Comparison of ENCODE assay signal across 18 cellular contexts in the genomic region with DNA sequence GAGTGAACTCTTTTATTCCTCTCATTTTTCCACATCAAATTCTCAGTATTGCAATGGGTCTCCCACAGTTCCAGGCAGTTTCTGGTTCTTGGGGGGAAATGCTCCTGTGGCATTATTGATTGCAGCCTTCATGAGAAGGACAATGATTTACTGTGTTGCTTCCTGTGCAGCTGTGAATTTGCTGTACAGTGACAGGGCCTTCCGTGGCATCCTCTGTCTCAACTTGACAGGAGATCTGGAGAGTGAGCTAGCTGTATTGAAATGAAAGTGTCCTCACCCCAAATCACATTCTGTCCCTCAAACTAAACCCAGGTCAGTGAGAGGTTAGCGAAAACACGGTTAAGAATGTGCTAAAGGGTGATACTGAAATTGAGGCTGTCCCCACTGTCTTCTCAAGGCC.
DNase-seq lines count a peak whose midpoint lies in the region; ATAC-seq and TF ChIP-seq lines count a peak whose summit lies in the region.
"Had no signal": no experiment of that assay in that cellular context is flagged by ENCODE, and none has a peak within 500 bp of the region (broad histone marks: within the 10 kb centered on the region; RNA-seq: fewer than 3 reads in every experiment).

No MANE protein-coding gene starts in this region.

- H3K27ac ChIP-seq in angular gyrus (ENCODE audit: low read depth, low read length), result peak overlapping the region; percentile 81
- H3K27ac ChIP-seq: left ventricle myocardium inferior, right atrium auricular region, uterus, VCaP had no signal

- intact Hi-C loops in posterior vena cava (cut with DNase I), result no loop called here

- no peak for TF ChIP-seq CTCF in GM12865 (IDR thresholded peaks at IDR 0.05; ENCODE audit: insufficient read depth, low read depth, low read length, missing control alignments)

- no peak overlapping the region for H3K4me3 ChIP-seq in GM12865 (ENCODE audit: low read depth, low read length)
- H3K4me3 ChIP-seq: HAP-1, left ventricle myocardium inferior, right atrium auricular region, uterus had no signal

- ATAC-seq in GM19463 (IDR thresholded peaks at IDR 0.05; ENCODE audit: unreplicated experiment) (peak; percentile 24), HG03135 (IDR thresholded peaks at IDR 0.05; ENCODE audit: unreplicated experiment) (peak; percentile 43), GM19324 (IDR thresholded peaks at IDR 0.05; ENCODE audit: low FRiP score, unreplicated experiment) (no peak)

- DNase-seq in GM12865 (ENCODE audit: low read depth) (peak; percentile 34), NCI-H2196 treated with DMSO at 0.1 percent for 48 hours (lab: John Stamatoyannopoulos, UW; ENCODE audit: unreplicated experiment) (no peak), foreskin melanocyte (no peak), posterior vena cava (ENCODE audit: low spot score) (no peak)
- DNase-seq: activated CD4-positive, alpha-beta memory T cell treated with anti-CD3 and anti-CD28 coated beads for 36 hours; activated naive CD4-positive, alpha-beta T cell treated with anti-CD3 and anti-CD28 coated beads, Interleukin-2, amount 50 U/mL, for 16 hours; activated T-cell treated with anti-CD3 and anti-CD28 coated beads, Interleukin-2, amount 50 U/mL, for 24 hours; cortex of kidney; left ventricle myocardium inferior; stimulated activated CD4-positive, alpha-beta T cell treated with anti-CD3 and anti-CD28 coated beads, Interleukin-15, amount 100 ng/mL, for 24 hours; uterus had no signal
